ENCODE assay signal across 22 cellular contexts in the genomic region with DNA sequence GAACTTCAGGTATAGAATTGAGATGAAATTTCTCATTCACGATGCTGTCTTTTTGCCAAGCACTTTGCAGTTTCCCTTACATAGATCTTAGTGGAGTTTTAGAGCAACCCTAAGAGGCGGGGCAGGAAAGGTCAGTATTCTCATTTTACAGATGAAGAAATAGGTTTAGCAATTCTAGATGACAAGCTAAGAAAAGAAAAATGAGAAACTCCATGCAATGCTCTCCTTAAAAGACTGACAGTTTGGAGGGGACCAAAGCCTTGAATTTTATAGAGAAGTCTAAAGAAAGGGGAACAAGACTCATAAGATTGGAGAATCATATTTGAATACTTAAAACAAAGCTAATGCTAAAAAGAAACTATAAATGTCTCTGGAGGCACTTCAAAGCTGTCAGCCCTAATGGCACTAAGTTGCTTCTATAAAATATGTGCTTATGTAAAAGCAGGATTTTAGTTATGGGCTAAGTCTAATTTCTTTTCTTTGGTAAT. TPM values are rescaled to one million over a fixed set of nuclear protein-coding genes. Genes with fewer than 3 reads are reported as not detected.
DNase-seq lines count a peak whose midpoint lies in the region; ATAC-seq and TF ChIP-seq lines count a peak whose summit lies in the region.
"Had no signal": no experiment of that assay in that cellular context is flagged by ENCODE, and none has a peak within 500 bp of the region (broad histone marks: within the 10 kb centered on the region; RNA-seq: fewer than 3 reads in every experiment).

No MANE protein-coding gene starts in this region.

- DNase-seq in LHCN-M2 (ENCODE audit: low read depth) = peak; percentile 23
- DNase-seq in cardiac fibroblast (ENCODE audit: low read depth in 2 of 2) = peak; percentile 20 to 48
- peak; percentile 64 for DNase-seq in iris pigment epithelial cell (ENCODE audit: low read depth)
- no peak for DNase-seq in substantia nigra (lab: John Stamatoyannopoulos, UW)
- no peak for DNase-seq in erythroblast (lab: John Stamatoyannopoulos, UW)
- DNase-seq: activated CD4-positive, alpha-beta T cell treated with anti-CD3 and anti-CD28 coated beads, Interleukin-2, amount 50 U/mL, for 1 hour; activated T-cell treated with anti-CD3 and anti-CD28 coated beads, Interleukin-2, amount 50 U/mL, for 1 hour; DMS 273 treated with DMSO at 0.1 percent for 48 hours; effector CD8-positive, alpha-beta T cell; left colon; NCI-H1105; ovary; PC-3; small intestine; stimulated activated CD4-positive, alpha-beta T cell treated with anti-CD3 and anti-CD28 coated beads, Interleukin-4, amount 100 ng/mL, for 4 hours; stimulated activated CD8-positive, alpha-beta memory T cell treated with anti-CD3 and anti-CD28 coated beads, Interleukin-4, amount 100 ng/mL, for 48 hours; testis had no signal

- TF ChIP-seq POLR2A in erythroblast (IDR thresholded peaks at IDR 0.05; ENCODE audit: low read length) = no peak

- peak overlapping the region; percentile 23 for H3K27ac ChIP-seq in substantia nigra (ENCODE audit: low read depth, low read length, poor library complexity, severe bottlenecking)
- H3K27ac ChIP-seq: BLaER1, ovary, SK-N-MC had no signal

- ATAC-seq in GM21529 (IDR thresholded peaks at IDR 0.05; ENCODE audit: unreplicated experiment) = no peak
- ATAC-seq in HG02840 (IDR thresholded peaks at IDR 0.05; ENCODE audit: low FRiP score, unreplicated experiment) = no peak
- ATAC-seq: left colon, PC-3 had no signal

- no peak for TF ChIP-seq CTCF in cardiac fibroblast (IDR thresholded peaks at IDR 0.05; ENCODE audit: low read depth, low read length)

- H3K4me3 ChIP-seq in cardiac fibroblast (replicated peaks in 1 of 2; ENCODE audit: low read depth in 2 of 2, low read length in 2 of 2) = no peak overlapping the region
- H3K4me3 ChIP-seq: BLaER1, ovary, SK-N-MC, testis had no signal

RNA-seq across cellular contexts. Expression of a gene that starts 19.6 kb away (rescaled TPM):
- total RNA-seq in LHCN-M2 (2014; rRNA removed) = 99.7 and 102 TPM in 2 replicates
- polyA plus RNA-seq in LHCN-M2 (2012) = 20.0 TPM

RNA-seq across cellular contexts. Expression of a gene that starts 33.9 kb away (rescaled TPM):
- 164 and 242 TPM in 2 replicates for total RNA-seq in LHCN-M2 (2014; rRNA removed)
- polyA plus RNA-seq in LHCN-M2 (2012) = 262 TPM

RNA-seq across cellular contexts. Expression of a gene that starts 50.5 kb away (rescaled TPM):
- not detected in 2 replicates for total RNA-seq in LHCN-M2 (2014; rRNA removed)
- not detected for polyA plus RNA-seq in LHCN-M2 (2012)
- total RNA-seq: H4 had no signal

Comparison
In these comparisons a context has a peak if more than half of its experiments do, and no peak if none do; other contexts are left out.
1. DNase-seq: peak in LHCN-M2 (single experiment), cardiac fibroblast (2 of 2) and iris pigment epithelial cell (single experiment); none in substantia nigra (0 of 49) and erythroblast (0 of 2).